In genomic region chr17:2705888-2706795, GRCh38 we compare ENCODE assay signal across 18 cellular contexts. TPM values are rescaled to one million over a fixed set of nuclear protein-coding genes. Genes with fewer than 3 reads are reported as not detected.
DNase-seq lines count a peak whose midpoint lies in the region; ATAC-seq and TF ChIP-seq lines count a peak whose summit lies in the region.
"Had no signal": no experiment of that assay in that cellular context is flagged by ENCODE, and none has a peak within 500 bp of the region (broad histone marks: within the 10 kb centered on the region; RNA-seq: fewer than 3 reads in every experiment).

No MANE protein-coding gene starts in this region.

- no peak overlapping the region for H3K4ac ChIP-seq in mesenchymal stem cell (ENCODE audit: low read depth in 1 of 2, low read length in 2 of 2)

- H3K27me3 Mint-ChIP-seq in activated naive CD8-positive, alpha-beta T cell treated with anti-CD3 and anti-CD28 coated beads, Interleukin-2, amount 10 ng/mL, durations not matched to agents 7 days and 5 days, result no peaks in the 10 kb centered on the region
- no peaks in the 10 kb centered on the region for H3K27me3 Mint-ChIP-seq in activated naive CD8-positive, alpha-beta T cell treated with anti-CD3 and anti-CD28 coated beads for 36 hours
- no peaks in the 10 kb centered on the region for H3K27me3 Mint-ChIP-seq in chondrocyte (ENCODE audit: low read depth)

- DNase-seq in activated naive CD8-positive, alpha-beta T cell treated with anti-CD3 and anti-CD28 coated beads, Interleukin-2, amount 10 ng/mL, durations not matched to agents 7 days and 5 days, result no peak
- no peak for DNase-seq in activated naive CD8-positive, alpha-beta T cell treated with anti-CD3 and anti-CD28 coated beads for 36 hours
- DNase-seq in chondrocyte (ENCODE audit: low spot score) (peak; percentile 86), mesenchymal stem cell (no peak), upper lobe of right lung (peak; percentile 60), dedifferentiated amniotic fluid mesenchymal stem cell (ENCODE audit: extremely low spot score) (no peak), medulla oblongata (ENCODE audit: extremely low spot score) (no peak), GM19240 (ENCODE audit: insufficient read length, low spot score) (no peak)
- DNase-seq: activated CD4-positive, alpha-beta T cell treated with anti-CD3 and anti-CD28 coated beads, Interleukin-2, amount 50 U/mL, for 4 hours; activated gamma-delta T cell; kidney glomerular epithelial cell; NCI-H187; NCI-H526; stimulated activated CD4-positive, alpha-beta T cell treated with anti-CD3 and anti-CD28 coated beads, Interleukin-12 subunit alpha, Interleukin-12 subunit beta, amount 100 ng/mL, for 4 hours had no signal

- intact Hi-C loops in upper lobe of right lung (cut with DNase I), result no loop called here

- no peaks in the 10 kb centered on the region for H3K36me3 Mint-ChIP-seq in activated naive CD8-positive, alpha-beta T cell treated with anti-CD3 and anti-CD28 coated beads, Interleukin-2, amount 10 ng/mL, durations not matched to agents 7 days and 5 days
- peaks cover 15% of the 10 kb centered on the region for H3K36me3 Mint-ChIP-seq in activated naive CD8-positive, alpha-beta T cell treated with anti-CD3 and anti-CD28 coated beads for 36 hours
- H3K36me3 Mint-ChIP-seq in chondrocyte (ENCODE audit: low read depth), result peaks cover 1% of the 10 kb centered on the region

- peak overlapping the region; percentile 45 for H3K9ac ChIP-seq in mesenchymal stem cell (ENCODE audit: low read length)

- H3K4me3 ChIP-seq in mesenchymal stem cell (ENCODE audit: insufficient read depth in 1 of 2, low read depth in 1 of 2, low read length in 2 of 2) (no peak overlapping the region), upper lobe of right lung (no peak overlapping the region)

- peak overlapping the region in 1 of 2 experiments; percentile 22 for H2BK12ac ChIP-seq in mesenchymal stem cell (ENCODE audit: low read length in 2 of 2)

- H3K36me3 ChIP-seq in mesenchymal stem cell (ENCODE audit: control insufficient read depth in 1 of 2, insufficient read depth in 2 of 2, low read depth in 1 of 2, low read length in 2 of 2) (peaks cover 29 to 40% of the 10 kb centered on the region in 2 experiments), upper lobe of right lung (peaks cover 32% of the 10 kb centered on the region)

- no peak overlapping the region for H2BK5ac ChIP-seq in mesenchymal stem cell (ENCODE audit: low read depth, low read length, poor library complexity, severe bottlenecking)

- peak overlapping the region in 1 of 2 experiments; percentile 19 for H3K14ac ChIP-seq in mesenchymal stem cell (ENCODE audit: low read length in 2 of 2)

- no peaks in the 10 kb centered on the region for H3K9me3 Mint-ChIP-seq in activated naive CD8-positive, alpha-beta T cell treated with anti-CD3 and anti-CD28 coated beads, Interleukin-2, amount 10 ng/mL, durations not matched to agents 7 days and 5 days
- H3K9me3 Mint-ChIP-seq in activated naive CD8-positive, alpha-beta T cell treated with anti-CD3 and anti-CD28 coated beads for 36 hours, result no peaks in the 10 kb centered on the region
- no peaks in the 10 kb centered on the region for H3K9me3 Mint-ChIP-seq in chondrocyte (ENCODE audit: low read depth)

- peak overlapping the region; percentile 67 for H3K27ac Mint-ChIP-seq in activated naive CD8-positive, alpha-beta T cell treated with anti-CD3 and anti-CD28 coated beads, Interleukin-2, amount 10 ng/mL, durations not matched to agents 7 days and 5 days
- no peak overlapping the region for H3K27ac Mint-ChIP-seq in activated naive CD8-positive, alpha-beta T cell treated with anti-CD3 and anti-CD28 coated beads for 36 hours
- no peak overlapping the region for H3K27ac Mint-ChIP-seq in chondrocyte (ENCODE audit: unreplicated experiment)

- H2BK120ac ChIP-seq in mesenchymal stem cell (ENCODE audit: low read depth, low read length), result no peak overlapping the region

- H3K79me1 ChIP-seq in mesenchymal stem cell (replicated peaks; ENCODE audit: low read length, poor library complexity, severe bottlenecking), result peaks cover 35% of the 10 kb centered on the region

- H3K27me3 ChIP-seq in mesenchymal stem cell (ENCODE audit: control insufficient read depth in 1 of 2, insufficient read depth in 1 of 2, low read length in 2 of 2) (no peaks in the 10 kb centered on the region), upper lobe of right lung (no peaks in the 10 kb centered on the region)
- H3K27me3 ChIP-seq: neutrophil, suprapubic skin had no signal

- H2AK5ac ChIP-seq in mesenchymal stem cell (ENCODE audit: low read length, severe bottlenecking), result no peak overlapping the region

- H3K18ac ChIP-seq in mesenchymal stem cell (ENCODE audit: low read depth in 1 of 2, low read length in 2 of 2), result no peak overlapping the region

- no peak overlapping the region for H4K91ac ChIP-seq in mesenchymal stem cell (ENCODE audit: low read length)

- POLR2A ChIA-PET in activated naive CD8-positive, alpha-beta T cell treated with anti-CD3 and anti-CD28 coated beads, Interleukin-2, amount 10 ng/mL, durations not matched to agents 7 days and 5 days (lab: Charles Lee), result no interaction called here

- 95% methylated on average over 25 of the region's 25 CpGs for WGBS in mesenchymal stem cell

- H3K4me1 ChIP-seq in mesenchymal stem cell (ENCODE audit: control insufficient read depth, insufficient read depth, low read depth, low read length) (peaks cover 68% of the 10 kb centered on the region), upper lobe of right lung (peaks cover 36% of the 10 kb centered on the region)

- TF ChIP-seq CTCF in chondrocyte (IDR thresholded peaks at IDR 0.05), result no peak
- TF ChIP-seq CTCF in upper lobe of right lung (IDR thresholded peaks at IDR 0.05), result no peak

- no peak overlapping the region for H3K27ac ChIP-seq in mesenchymal stem cell (ENCODE audit: low read length, poor library complexity, severe bottlenecking)
- H3K27ac ChIP-seq in upper lobe of right lung, result no peak overlapping the region
- H3K27ac ChIP-seq: HL-60, neutrophil had no signal

- peaks cover 22% of the 10 kb centered on the region for H3K4me1 Mint-ChIP-seq in activated naive CD8-positive, alpha-beta T cell treated with anti-CD3 and anti-CD28 coated beads, Interleukin-2, amount 10 ng/mL, durations not matched to agents 7 days and 5 days
- peaks cover 26% of the 10 kb centered on the region for H3K4me1 Mint-ChIP-seq in activated naive CD8-positive, alpha-beta T cell treated with anti-CD3 and anti-CD28 coated beads for 36 hours
- peaks cover 36% of the 10 kb centered on the region for H3K4me1 Mint-ChIP-seq in chondrocyte (ENCODE audit: low read depth)

- H3K23ac ChIP-seq in mesenchymal stem cell (ENCODE audit: low read length in 2 of 2), result no peak overlapping the region

- no peaks in the 10 kb centered on the region for H3K9me3 ChIP-seq in mesenchymal stem cell (ENCODE audit: control insufficient read depth, low read length)
- H3K9me3 ChIP-seq in upper lobe of right lung, result no peaks in the 10 kb centered on the region
- H3K9me3 ChIP-seq: neutrophil, suprapubic skin had no signal

- H3K4me2 ChIP-seq in mesenchymal stem cell (ENCODE audit: low read length, poor library complexity, severe bottlenecking), result no peak overlapping the region

- peak overlapping the region; percentile 9 for H2BK15ac ChIP-seq in mesenchymal stem cell (ENCODE audit: low read depth, poor library complexity, severe bottlenecking)

- no peak overlapping the region for H3K4me3 Mint-ChIP-seq in activated naive CD8-positive, alpha-beta T cell treated with anti-CD3 and anti-CD28 coated beads, Interleukin-2, amount 10 ng/mL, durations not matched to agents 7 days and 5 days
- H3K4me3 Mint-ChIP-seq in activated naive CD8-positive, alpha-beta T cell treated with anti-CD3 and anti-CD28 coated beads for 36 hours, result no peak overlapping the region
- no peak overlapping the region for H3K4me3 Mint-ChIP-seq in chondrocyte (ENCODE audit: unreplicated experiment)

- H4K8ac ChIP-seq in mesenchymal stem cell (ENCODE audit: low read length), result no peak overlapping the region

- ATAC-seq in activated naive CD8-positive, alpha-beta T cell treated with anti-CD3 and anti-CD28 coated beads, Interleukin-2, amount 10 ng/mL, durations not matched to agents 7 days and 5 days (ENCODE audit: low read depth), result no peak
- ATAC-seq in upper lobe of right lung, result no peak

- no peak overlapping the region for H2AFZ ChIP-seq in mesenchymal stem cell (ENCODE audit: low read depth, low read length)

RNA-seq across cellular contexts. Expression of gene CLUH, which starts 5.4 kb away (rescaled TPM):
- 10 to 100 TPM; 46.2 to 48.7 TPM for total RNA-seq in activated naive CD8-positive, alpha-beta T cell treated with anti-CD3 and anti-CD28 coated beads, Interleukin-2, amount 10 ng/mL, durations not matched to agents 7 days and 5 days
- total RNA-seq in activated naive CD8-positive, alpha-beta T cell treated with anti-CD3 and anti-CD28 coated beads for 36 hours, result 100 to 1,000 TPM; 162 to 171 TPM
- total RNA-seq in chondrocyte (30.8 to 36.6 TPM (median 36.0 TPM) in 3 replicates), upper lobe of right lung (63.5 TPM)
- polyA plus RNA-seq in mesenchymal stem cell (2013, experiment 1 of 2), result 20.4 TPM
- 19.2 TPM for polyA plus RNA-seq in mesenchymal stem cell (2013, experiment 2 of 2)

RNA-seq across cellular contexts. Expression of gene CCDC92B, which starts 43.3 kb away (rescaled TPM):
- under 1 TPM; 0.08 to 0.09 TPM for total RNA-seq in activated naive CD8-positive, alpha-beta T cell treated with anti-CD3 and anti-CD28 coated beads, Interleukin-2, amount 10 ng/mL, durations not matched to agents 7 days and 5 days
- total RNA-seq in activated naive CD8-positive, alpha-beta T cell treated with anti-CD3 and anti-CD28 coated beads for 36 hours, result not detected
- total RNA-seq in chondrocyte (0.07 TPM in 1 of 3 replicates, not detected in the others), upper lobe of right lung (0.20 TPM)
- polyA plus RNA-seq in mesenchymal stem cell (2013, experiment 1 of 2), result not detected
- not detected for polyA plus RNA-seq in mesenchymal stem cell (2013, experiment 2 of 2)
- total RNA-seq: LHCN-M2 had no signal

Comparison
In these comparisons a context has a peak if more than half of its experiments do, and no peak if none do; other contexts are left out.
1. DNase-seq: peak in chondrocyte (single experiment) and upper lobe of right lung (single experiment); none in activated naive CD8-positive, alpha-beta T cell treated with anti-CD3 and anti-CD28 coated beads, Interleukin-2, amount 10 ng/mL, durations not matched to agents 7 days and 5 days (single experiment), activated naive CD8-positive, alpha-beta T cell treated with anti-CD3 and anti-CD28 coated beads for 36 hours (single experiment), mesenchymal stem cell (single experiment), dedifferentiated amniotic fluid mesenchymal stem cell (single experiment), medulla oblongata (single experiment) and GM19240 (single experiment).